24 cellular contexts compared by ENCODE assay signal in genomic region chr14:50534998-50535397, GRCh38.
"Had no signal": no experiment of that assay in that cellular context is flagged by ENCODE, and none has a peak within 500 bp of the region (broad histone marks: within the 10 kb centered on the region; RNA-seq: fewer than 3 reads in every experiment).

No MANE protein-coding gene starts in this region.

- DNase-seq: activated B cell treated with CpG ODN at 0.5 μM for 24 hours; activated CD4-positive, alpha-beta memory T cell treated with anti-CD3 and anti-CD28 coated beads for 36 hours; activated CD4-positive, alpha-beta T cell treated with anti-CD3 and anti-CD28 coated beads for 4 hours; activated CD4-positive, alpha-beta T cell treated with anti-CD3 and anti-CD28 coated beads, Interleukin-2, amount 50 U/mL, for 1 hour; activated CD4-positive, CD25-positive, alpha-beta regulatory T cell treated with anti-CD3 and anti-CD28 coated beads, Interleukin-2, amount 50 U/mL, for 72 hours; activated CD8-positive, alpha-beta memory T cell treated with anti-CD3 and anti-CD28 coated beads, Interleukin-2, amount 50 U/mL, for 4 hours; activated naive CD4-positive, alpha-beta T cell treated with anti-CD3 and anti-CD28 coated beads, Interleukin-2, amount 10 ng/mL, durations not matched to agents 7 days and 5 days; activated naive CD8-positive, alpha-beta T cell treated with anti-CD3 and anti-CD28 coated beads, Interleukin-2, amount 50 U/mL, for 24 hours; activated T-cell treated with anti-CD3 and anti-CD28 coated beads for 4 hours; activated T-cell treated with anti-CD3 and anti-CD28 coated beads, Interleukin-2, amount 50 U/mL, for 4 hours; anterior cingulate cortex; central memory CD4-positive, alpha-beta T cell; IMR-90; Karpas-422; KBM-7; MM.1S; NCI-H1105 treated with DMSO at 0.1 percent for 48 hours; NCI-H1436; NCI-H1694; NCI-H2029; NCI-H345; NCI-H524 treated with DMSO at 0.1 percent for 48 hours; Right ventricle myocardium superior; T1000 had no signal
